Comparison of ENCODE assay signal across 10 cellular contexts in genomic region chr1:41672641-41673313, GRCh38.
A peak's percentile ranks its signal among the peaks of the same experiment; 100 is the strongest.
DNase-seq lines count a peak whose midpoint lies in the region; ATAC-seq, FAIRE-seq and TF ChIP-seq lines count a peak whose summit lies in the region.
"Had no signal": no experiment of that assay in that cellular context is flagged by ENCODE, and none has a peak within 500 bp of the region (broad histone marks: within the 10 kb centered on the region; RNA-seq: fewer than 3 reads in every experiment).

No MANE protein-coding gene starts in this region.

- H3K4me2 ChIP-seq in OCI-LY3 (ENCODE audit: low read length): peak overlapping the region; percentile 65

- FAIRE-seq in bronchial epithelial cell (lab: Jason Lieb, UNC) (no peak), D721Med (lab: Jason Lieb, UNC) (no peak)
- FAIRE-seq: A204.1 had no signal

- H4K20me1 ChIP-seq in OCI-LY3 (ENCODE audit: insufficient read depth, low read length): no peaks in the 10 kb centered on the region

- 0 out of 2 replicates have a peak, but pooled peaks cover 3% of the 10 kb centered on the region for H3K79me2 ChIP-seq in OCI-LY3 (ENCODE audit: low read length)

- intact Hi-C loops in posterior vena cava (cut with DNase I): loop anchor here in 1 of 2 donors (10.0 kb wide), 1 partner anchor 1062 kb away; no protein-coding TSS in a partner anchor

- H3K36me3 ChIP-seq in OCI-LY3 (replicated peaks; ENCODE audit: low read depth, low read length) (no peaks in the 10 kb centered on the region), bronchial epithelial cell (ENCODE audit: control insufficient read depth, insufficient read depth, low read length) (no peaks in the 10 kb centered on the region)

- H2AFZ ChIP-seq in OCI-LY3 (ENCODE audit: low read depth, low read length): 0 out of 2 replicates have a peak overlapping the region, but pooled peaks have one; percentile 45

- peaks cover 68% of the 10 kb centered on the region for H3K4me1 ChIP-seq in OCI-LY3 (ENCODE audit: low read length)

- DNase-seq in NCI-H2171 treated with DMSO at 0.1 percent for 48 hours (lab: John Stamatoyannopoulos, UW) (peak; percentile 44), NCI-H2171 (lab: John Stamatoyannopoulos, UW) (no peak), bronchial epithelial cell (ENCODE audit: low read depth) (peak; percentile 37), posterior vena cava (ENCODE audit: low spot score) (peak; percentile 20), D721Med (ENCODE audit: insufficient read length, low spot score) (no peak), AG20443 (ENCODE audit: low spot score) (no peak)
- DNase-seq: KG1 had no signal

- ATAC-seq in activated CD4-positive, CD25-positive, alpha-beta regulatory T cell treated with anti-CD3 and anti-CD28 coated beads, Interleukin-2, amount 50 U/mL, for 24 hours: no peak

- peak overlapping the region; percentile 72 for H3K9ac ChIP-seq in OCI-LY3 (ENCODE audit: low read length)

- H3K4me3 ChIP-seq in OCI-LY3 (ENCODE audit: low read length): peak overlapping the region; percentile 46; the same call in 1 of the 2 replicates
- H3K4me3 ChIP-seq in bronchial epithelial cell (ENCODE audit: low read depth, low read length): no peak overlapping the region

- TF ChIP-seq CTCF in OCI-LY3 (IDR thresholded peaks at IDR 0.05; ENCODE audit: low read depth, low read length) (no peak), bronchial epithelial cell (IDR thresholded peaks at IDR 0.05; ENCODE audit: insufficient read depth, low read length, severe bottlenecking) (no peak), D721Med (IDR thresholded peaks at IDR 0.05; ENCODE audit: insufficient read depth, missing control alignments) (no peak)

- H3K27ac ChIP-seq in OCI-LY3 (ENCODE audit: low read length): peak overlapping the region; percentile 87

- no peaks in the 10 kb centered on the region for H3K9me3 ChIP-seq in OCI-LY3 (ENCODE audit: insufficient read depth, low read length)

- H3K27me3 ChIP-seq in OCI-LY3 (ENCODE audit: low read depth, low read length) (no peaks in the 10 kb centered on the region), bronchial epithelial cell (ENCODE audit: control insufficient read depth, insufficient read depth, low read length) (no peaks in the 10 kb centered on the region)

Comparison
In these comparisons a context has a peak if more than half of its experiments do, and no peak if none do; other contexts are left out.
1. DNase-seq: peak in NCI-H2171 treated with DMSO at 0.1 percent for 48 hours (single experiment), bronchial epithelial cell (single experiment) and posterior vena cava (single experiment); none in NCI-H2171 (single experiment), D721Med (single experiment) and AG20443 (single experiment).